25 cellular contexts compared by ENCODE assay signal in the genomic region with DNA sequence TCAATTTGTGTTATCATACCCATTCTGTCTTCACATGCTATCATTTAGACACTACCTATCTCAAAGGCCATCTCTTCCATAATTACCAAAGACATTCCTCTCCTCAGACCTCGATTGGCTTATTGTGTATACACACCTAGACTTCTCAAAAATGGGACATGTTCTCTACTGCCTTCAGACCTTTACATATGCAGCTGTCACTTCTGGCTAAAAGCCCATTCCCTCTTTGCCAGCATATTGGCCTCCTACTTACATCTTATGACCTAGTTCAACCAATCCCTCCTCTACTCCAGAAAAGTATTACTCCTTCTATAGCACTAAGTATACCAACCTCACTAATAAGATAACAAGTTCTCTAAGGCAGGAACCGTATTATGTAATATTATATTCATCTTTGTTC.
A peak's percentile ranks its signal among the peaks of the same experiment; 100 is the strongest.
DNase-seq lines count a peak whose midpoint lies in the region; ATAC-seq lines count a peak whose summit lies in the region.
"Had no signal": no experiment of that assay in that cellular context is flagged by ENCODE, and none has a peak within 500 bp of the region (broad histone marks: within the 10 kb centered on the region; RNA-seq: fewer than 3 reads in every experiment).

No MANE protein-coding gene starts in this region.

- H3K27ac Mint-ChIP-seq in activated T-cell treated with anti-CD3 and anti-CD28 coated beads, Interleukin-2, amount 50 U/mL, for 72 hours, result peak overlapping the region; percentile 89
- peak overlapping the region; percentile 22 for H3K27ac Mint-ChIP-seq in activated naive CD8-positive, alpha-beta T cell treated with anti-CD3 and anti-CD28 coated beads for 36 hours
- peak overlapping the region; percentile 38 to 50 for H3K27ac Mint-ChIP-seq in natural killer cell treated with Interleukin-12 subunit alpha and Interleukin-12 subunit beta and Interleukin-15 and Interleukin-18, amount 100 ng/mL, for 72 hours
- H3K27ac Mint-ChIP-seq: HFFc6 had no signal

- no peaks in the 10 kb centered on the region for H3K9me3 Mint-ChIP-seq in activated T-cell treated with anti-CD3 and anti-CD28 coated beads, Interleukin-2, amount 50 U/mL, for 72 hours
- no peaks in the 10 kb centered on the region for H3K9me3 Mint-ChIP-seq in activated T-cell treated with anti-CD3 and anti-CD28 coated beads, Interleukin-2, amount 50 U/mL, for 4 hours
- H3K9me3 Mint-ChIP-seq in activated naive CD8-positive, alpha-beta T cell treated with anti-CD3 and anti-CD28 coated beads for 36 hours, result peaks cover 6% of the 10 kb centered on the region
- no peaks in the 10 kb centered on the region for H3K9me3 Mint-ChIP-seq in natural killer cell treated with Interleukin-12 subunit alpha and Interleukin-12 subunit beta and Interleukin-15 and Interleukin-18, amount 100 ng/mL, for 72 hours
- H3K9me3 Mint-ChIP-seq: activated T-helper 2 cell treated with anti-CD3 and anti-CD28 coated beads, Interferon-gamma antibody, Interleukin-2, Interleukin-4, amounts not matched to agents 10 μg/mL and 5 μg/mL and 100 μg/mL, durations not matched to agents 14 hours and 24 hours and 36 hours; CD14-positive monocyte; effector memory CD8-positive, alpha-beta T cell; HFFc6; memory B cell; stimulated activated effector memory CD8-positive, alpha-beta T cell treated with anti-CD3 and anti-CD28 coated beads, Interleukin-12 subunit alpha, Interleukin-12 subunit beta, amount 100 ng/mL, for 72 hours had no signal

- peaks cover 54% of the 10 kb centered on the region for H3K4me1 Mint-ChIP-seq in activated T-cell treated with anti-CD3 and anti-CD28 coated beads, Interleukin-2, amount 50 U/mL, for 72 hours (ENCODE audit: low read depth)
- peaks cover 69% of the 10 kb centered on the region for H3K4me1 Mint-ChIP-seq in activated T-cell treated with anti-CD3 and anti-CD28 coated beads, Interleukin-2, amount 50 U/mL, for 4 hours (ENCODE audit: low read depth)
- peaks cover 61% of the 10 kb centered on the region for H3K4me1 Mint-ChIP-seq in activated naive CD8-positive, alpha-beta T cell treated with anti-CD3 and anti-CD28 coated beads for 36 hours
- H3K4me1 Mint-ChIP-seq in natural killer cell treated with Interleukin-12 subunit alpha and Interleukin-12 subunit beta and Interleukin-15 and Interleukin-18, amount 100 ng/mL, for 72 hours (ENCODE audit: low read depth in 2 of 2), result peaks cover 30 to 44% of the 10 kb centered on the region in 2 donors

- peaks cover 6 to 27% of the 10 kb centered on the region in 2 donors for H3K36me3 Mint-ChIP-seq in activated T-cell treated with anti-CD3 and anti-CD28 coated beads, Interleukin-2, amount 50 U/mL, for 72 hours (ENCODE audit: insufficient read depth in 2 of 2)
- peaks cover 37% of the 10 kb centered on the region for H3K36me3 Mint-ChIP-seq in activated T-cell treated with anti-CD3 and anti-CD28 coated beads, Interleukin-2, amount 50 U/mL, for 4 hours (ENCODE audit: insufficient read depth)
- peaks cover 62% of the 10 kb centered on the region for H3K36me3 Mint-ChIP-seq in activated naive CD8-positive, alpha-beta T cell treated with anti-CD3 and anti-CD28 coated beads for 36 hours
- H3K36me3 Mint-ChIP-seq in natural killer cell treated with Interleukin-12 subunit alpha and Interleukin-12 subunit beta and Interleukin-15 and Interleukin-18, amount 100 ng/mL, for 72 hours, result peaks cover 22% of the 10 kb centered on the region

- H3K27me3 Mint-ChIP-seq in activated T-cell treated with anti-CD3 and anti-CD28 coated beads, Interleukin-2, amount 50 U/mL, for 72 hours (ENCODE audit: low read depth), result no peaks in the 10 kb centered on the region
- H3K27me3 Mint-ChIP-seq in activated T-cell treated with anti-CD3 and anti-CD28 coated beads, Interleukin-2, amount 50 U/mL, for 4 hours (ENCODE audit: low read depth), result no peaks in the 10 kb centered on the region
- no peaks in the 10 kb centered on the region for H3K27me3 Mint-ChIP-seq in activated naive CD8-positive, alpha-beta T cell treated with anti-CD3 and anti-CD28 coated beads for 36 hours
- no peaks in the 10 kb centered on the region for H3K27me3 Mint-ChIP-seq in natural killer cell treated with Interleukin-12 subunit alpha and Interleukin-12 subunit beta and Interleukin-15 and Interleukin-18, amount 100 ng/mL, for 72 hours
- H3K27me3 Mint-ChIP-seq: effector memory CD8-positive, alpha-beta T cell; memory B cell had no signal

- no peak for DNase-seq in activated T-cell treated with anti-CD3 and anti-CD28 coated beads, Interleukin-2, amount 50 U/mL, for 72 hours
- DNase-seq in activated T-cell treated with anti-CD3 and anti-CD28 coated beads, Interleukin-2, amount 50 U/mL, for 4 hours, result no peak
- peak; percentile 77 for DNase-seq in DMS 273 (lab: John Stamatoyannopoulos, UW; ENCODE audit: unreplicated experiment)
- DNase-seq in activated naive CD8-positive, alpha-beta T cell treated with anti-CD3 and anti-CD28 coated beads for 36 hours, result no peak
- no peak for DNase-seq in natural killer cell treated with Interleukin-12 subunit alpha and Interleukin-12 subunit beta and Interleukin-15 and Interleukin-18, amount 100 ng/mL, for 72 hours (ENCODE audit: low spot score)
- no peak for DNase-seq in stimulated activated CD4-positive, alpha-beta T cell treated with anti-CD3 and anti-CD28 coated beads, Interleukin-15, amount 100 ng/mL, for 24 hours
- DNase-seq in NCI-H226, result no peak
- DNase-seq: activated CD4-positive, alpha-beta T cell treated with anti-CD3 and anti-CD28 coated beads for 48 hours; adrenal gland; brain microvascular endothelial cell; effector memory CD8-positive, alpha-beta T cell; esophagus squamous epithelium; GF-D8; GM23248; HFFc6; left colon; NCI-H1092 treated with DMSO at 0.1 percent for 48 hours; NCI-H510A; Peyer's patch; small intestine; testis had no signal

- ATAC-seq in activated T-cell treated with anti-CD3 and anti-CD28 coated beads, Interleukin-2, amount 50 U/mL, for 72 hours (replicated peaks in 1 of 2), result no peak
- no peak for ATAC-seq in activated T-cell treated with anti-CD3 and anti-CD28 coated beads, Interleukin-2, amount 50 U/mL, for 4 hours
- ATAC-seq in natural killer cell treated with Interleukin-12 subunit alpha and Interleukin-12 subunit beta and Interleukin-15 and Interleukin-18, amount 100 ng/mL, for 72 hours, result no peak
- ATAC-seq: effector memory CD8-positive, alpha-beta T cell; left colon; stimulated activated effector memory CD8-positive, alpha-beta T cell treated with anti-CD3 and anti-CD28 coated beads, Interleukin-12 subunit alpha, Interleukin-12 subunit beta, amount 100 ng/mL, for 72 hours had no signal

- peak overlapping the region in 1 of 2 donors; percentile 33 for H3K4me3 Mint-ChIP-seq in activated T-cell treated with anti-CD3 and anti-CD28 coated beads, Interleukin-2, amount 50 U/mL, for 72 hours
- H3K4me3 Mint-ChIP-seq in activated T-cell treated with anti-CD3 and anti-CD28 coated beads, Interleukin-2, amount 50 U/mL, for 4 hours, result no peak overlapping the region
- H3K4me3 Mint-ChIP-seq in activated naive CD8-positive, alpha-beta T cell treated with anti-CD3 and anti-CD28 coated beads for 36 hours, result no peak overlapping the region
- no peak overlapping the region for H3K4me3 Mint-ChIP-seq in natural killer cell treated with Interleukin-12 subunit alpha and Interleukin-12 subunit beta and Interleukin-15 and Interleukin-18, amount 100 ng/mL, for 72 hours
- H3K4me3 Mint-ChIP-seq: CD14-positive monocyte; HFFc6; memory B cell; stimulated activated effector memory CD8-positive, alpha-beta T cell treated with anti-CD3 and anti-CD28 coated beads, Interleukin-12 subunit alpha, Interleukin-12 subunit beta, amount 100 ng/mL, for 72 hours had no signal

Comparison
In these comparisons a context has a peak if more than half of its experiments do, and no peak if none do; other contexts are left out.
1. H3K27ac Mint-ChIP-seq: peak in every context shown above with its lines; median percentile 89 in activated T-cell treated with anti-CD3 and anti-CD28 coated beads, Interleukin-2, amount 50 U/mL, for 72 hours; 44 in natural killer cell treated with Interleukin-12 subunit alpha and Interleukin-12 subunit beta and Interleukin-15 and Interleukin-18, amount 100 ng/mL, for 72 hours; 22 in activated naive CD8-positive, alpha-beta T cell treated with anti-CD3 and anti-CD28 coated beads for 36 hours.